ENCODE assay signal across 12 cellular contexts in genomic region chr3:195194559-195195161, GRCh38.
A peak's percentile ranks its signal among the peaks of the same experiment; 100 is the strongest.
DNase-seq lines count a peak whose midpoint lies in the region; ATAC-seq, FAIRE-seq and TF ChIP-seq lines count a peak whose summit lies in the region.
"Had no signal": no experiment of that assay in that cellular context is flagged by ENCODE, and none has a peak within 500 bp of the region (broad histone marks: within the 10 kb centered on the region; RNA-seq: fewer than 3 reads in every experiment).

No MANE protein-coding gene starts in this region.

- H3K4me1 ChIP-seq in HepG2 (ENCODE audit: insufficient read depth, low read length): peaks cover 61% of the 10 kb centered on the region
- H3K4me1 ChIP-seq in right lobe of liver: no peaks in the 10 kb centered on the region
- peaks cover 34% of the 10 kb centered on the region for H3K4me1 ChIP-seq in Panc1 (ENCODE audit: control insufficient read depth, insufficient read depth, low read length)
- H3K4me1 ChIP-seq in endodermal cell (ENCODE audit: control insufficient read depth, insufficient read depth, low read length): no peaks in the 10 kb centered on the region

- H3K9ac ChIP-seq in HepG2 (ENCODE audit: insufficient read depth, low read depth, low read length): no peak overlapping the region
- H3K9ac ChIP-seq in endodermal cell (ENCODE audit: extremely low read depth, low read length, poor library complexity, severe bottlenecking): no peak overlapping the region

- no peak for FAIRE-seq in HepG2 (lab: Jason Lieb, UNC)

- no peaks in the 10 kb centered on the region for H3K27me3 ChIP-seq in HepG2 (ENCODE audit: control insufficient read depth in 1 of 2, insufficient read depth in 2 of 2, low read length in 2 of 2)
- H3K27me3 ChIP-seq in right lobe of liver: no peaks in the 10 kb centered on the region
- no peaks in the 10 kb centered on the region for H3K27me3 ChIP-seq in Panc1 (ENCODE audit: control insufficient read depth, insufficient read depth, low read length)
- H3K27me3 ChIP-seq in endodermal cell (ENCODE audit: control insufficient read depth, insufficient read depth, low read length, poor library complexity, severe bottlenecking): no peaks in the 10 kb centered on the region

- H3K9me3 ChIP-seq in HepG2 (ENCODE audit: low read length): peaks cover 8% of the 10 kb centered on the region
- H3K9me3 ChIP-seq in right lobe of liver: peaks cover 0 to 6% (median 0%) of the 10 kb centered on the region in 4 donors
- H3K9me3 ChIP-seq in Panc1 (ENCODE audit: control insufficient read depth, insufficient read depth, low read depth, low read length): peaks cover 16% of the 10 kb centered on the region
- H3K9me3 ChIP-seq in endodermal cell (ENCODE audit: control insufficient read depth, low read length): peaks cover 22% of the 10 kb centered on the region

- H3K36me3 Mint-ChIP-seq in endodermal cell (ENCODE audit: low read depth): peaks cover 16% of the 10 kb centered on the region

- in situ Hi-C loops in HepG2 (cut with HindIII; ENCODE audit: extremely low pct_ligation_motif_present, low pct_unique_long_range_greater_than_20kb) (no loop called here), Panc1 (cut with HindIII; ENCODE audit: low pct_unique_long_range_greater_than_20kb, low sequenced_read_pairs) (no loop called here)

- peaks cover 12% of the 10 kb centered on the region for H3K79me2 ChIP-seq in HepG2 (ENCODE audit: insufficient read depth, low read length)

- peaks cover 13% of the 10 kb centered on the region for H3K4me1 Mint-ChIP-seq in endodermal cell
- H3K4me1 Mint-ChIP-seq in stimulated activated naive CD8-positive, alpha-beta T cell treated with anti-CD3 and anti-CD28 coated beads, Interleukin-15, amount 100 ng/mL, for 72 hours: peaks cover 30% of the 10 kb centered on the region

- H3K27me3 Mint-ChIP-seq in endodermal cell (ENCODE audit: insufficient read depth): no peaks in the 10 kb centered on the region
- H3K27me3 Mint-ChIP-seq in stimulated activated naive CD8-positive, alpha-beta T cell treated with anti-CD3 and anti-CD28 coated beads, Interleukin-15, amount 100 ng/mL, for 72 hours: no peaks in the 10 kb centered on the region
- H3K27me3 Mint-ChIP-seq: activated B cell treated with CpG ODN at 0.5 μM for 24 hours had no signal

- H3K4me2 ChIP-seq in HepG2 (ENCODE audit: low read depth, low read length): no peak overlapping the region

- no peak for TF ChIP-seq RAD21 in HepG2 (CRISPR knock-in tag; IDR thresholded peaks at IDR 0.05)

- no peak overlapping the region for H3K4me3 Mint-ChIP-seq in endodermal cell
- peak overlapping the region; percentile 56 to 65 for H3K4me3 Mint-ChIP-seq in stimulated activated naive CD8-positive, alpha-beta T cell treated with anti-CD3 and anti-CD28 coated beads, Interleukin-15, amount 100 ng/mL, for 72 hours
- H3K4me3 Mint-ChIP-seq: activated B cell treated with CpG ODN at 0.5 μM for 24 hours had no signal

- no peak for TF ChIP-seq EP300 in HepG2 (IDR thresholded peaks at IDR 0.05; ENCODE audit: low read depth in 2 of 2, low read length in 2 of 2)
- TF ChIP-seq EP300 in HepG2 (CRISPR knock-in tag; IDR thresholded peaks at IDR 0.05; ENCODE audit: borderline replicate concordance): no peak

- WGBS in HepG2 (ENCODE audit: low lambda C conversion rate): 92% methylated on average over 8 of the region's 8 CpGs
- WGBS in right lobe of liver (ENCODE audit: insufficient coverage, low coverage, low lambda C conversion rate, missing lambda C conversion rate): 63% methylated on average over 8 of the region's 8 CpGs
- WGBS in endodermal cell (ENCODE audit: insufficient coverage in 1 of 2, insufficient read length in 1 of 2), 2 experiments: 94 to 97% methylated on average over 6 of the region's 8 CpGs

- POLR2A ChIA-PET in HepG2 (lab: Yijun Ruan, JAX) (no interaction called here), Panc1 (lab: Charles Lee) (no interaction called here)

- peak overlapping the region; percentile 24 for H3K27ac ChIP-seq in HepG2 (ENCODE audit: extremely low read length, insufficient read depth, low read length)
- H3K27ac ChIP-seq in right lobe of liver: no peak overlapping the region
- peak overlapping the region; percentile 75 for H3K27ac ChIP-seq in Panc1 (ENCODE audit: low read length)
- H3K27ac ChIP-seq in endodermal cell (ENCODE audit: low read depth, low read length): peak overlapping the region; percentile 93
- H3K27ac ChIP-seq: HL-60 had no signal

- CTCF ChIA-PET in HepG2 (lab: Yijun Ruan, JAX; ENCODE audit: low intra/inter-chr PET ratio, low total read pairs): no interaction called here
- CTCF ChIA-PET in Panc1 (lab: Charles Lee): no interaction called here

- BruUV-seq in HepG2 (replicated peaks; lab: Mats Ljungman, UMichigan) (no TSS peak), Panc1 (replicated peaks; lab: Mats Ljungman, UMichigan) (no TSS peak)

- no peak overlapping the region for H3K27ac Mint-ChIP-seq in endodermal cell
- H3K27ac Mint-ChIP-seq in stimulated activated naive CD8-positive, alpha-beta T cell treated with anti-CD3 and anti-CD28 coated beads, Interleukin-15, amount 100 ng/mL, for 72 hours: peak overlapping the region in 1 of 2 donors; percentile 98
- H3K27ac Mint-ChIP-seq: activated B cell treated with CpG ODN at 0.5 μM for 24 hours had no signal

- no peak for DNase-seq in HepG2 (ENCODE audit: low spot score)
- DNase-seq in right lobe of liver: no peak
- no peak for DNase-seq in Panc1 (ENCODE audit: low read depth, low spot score)
- DNase-seq in endodermal cell: peak; percentile 3
- no peak for DNase-seq in stimulated activated naive CD8-positive, alpha-beta T cell treated with anti-CD3 and anti-CD28 coated beads, Interleukin-15, amount 100 ng/mL, for 72 hours
- DNase-seq in RKO (ENCODE audit: low spot score): no peak
- no peak for DNase-seq in AG08395 (ENCODE audit: low spot score)
- DNase-seq in NCI-H1048 (lab: John Stamatoyannopoulos, UW): no peak
- DNase-seq: activated B cell treated with CpG ODN at 0.5 μM for 24 hours; NCI-H1694; stimulated activated CD4-positive, alpha-beta T cell treated with anti-CD3 and anti-CD28 coated beads, Interleukin-2, amount 100 ng/mL, for 48 hours had no signal

- H3K36me3 ChIP-seq in HepG2 (replicated peaks in 1 of 2; ENCODE audit: control insufficient read depth in 1 of 2, insufficient read depth in 2 of 2, low read length in 2 of 2) (no peaks in the 10 kb centered on the region; a peak in 1 of 5 replicates), right lobe of liver (no peaks in the 10 kb centered on the region), Panc1 (ENCODE audit: control insufficient read depth, insufficient read depth, low read length) (no peaks in the 10 kb centered on the region), endodermal cell (ENCODE audit: control insufficient read depth, insufficient read depth, low read length) (peaks cover 9% of the 10 kb centered on the region)

- TF ChIP-seq POLR2A in HepG2 (IDR thresholded peaks at IDR 0.05; ENCODE audit: insufficient read depth in 1 of 2, low read depth in 2 of 2, low read length in 2 of 2) (no peak), right lobe of liver (IDR thresholded peaks at IDR 0.05) (no peak)

- H2AFZ ChIP-seq in HepG2 (ENCODE audit: low read length): no peak overlapping the region

- intact Hi-C loops in HepG2 (cut with micrococcal nuclease; ENCODE audit: unreplicated experiment) (no loop called here), right lobe of liver (cut with DNase I) (no loop called here), Panc1 (cut with micrococcal nuclease; ENCODE audit: unreplicated experiment) (no loop called here)

- H3K9me3 Mint-ChIP-seq in endodermal cell: peaks cover 23% of the 10 kb centered on the region
- H3K9me3 Mint-ChIP-seq in stimulated activated naive CD8-positive, alpha-beta T cell treated with anti-CD3 and anti-CD28 coated beads, Interleukin-15, amount 100 ng/mL, for 72 hours: peaks cover 0 to 8% of the 10 kb centered on the region in 2 donors

- no peaks in the 10 kb centered on the region for H4K20me1 ChIP-seq in HepG2 (ENCODE audit: insufficient read depth, low read length)

- no peak overlapping the region for H3K4me3 ChIP-seq in HepG2 (replicated peaks in 1 of 3; ENCODE audit: insufficient read depth in 1 of 3, low read depth in 2 of 3, low read length in 3 of 3)
- H3K4me3 ChIP-seq in right lobe of liver: no peak overlapping the region
- H3K4me3 ChIP-seq in Panc1 (ENCODE audit: low read depth in 2 of 2, low read length in 2 of 2): peak overlapping the region; percentile 25 to 29
- no peak overlapping the region for H3K4me3 ChIP-seq in endodermal cell (ENCODE audit: low read length)

- no peak for TF ChIP-seq CTCF in HepG2 (CRISPR knock-in tag; IDR thresholded peaks at IDR 0.05)
- no peak for TF ChIP-seq CTCF in right lobe of liver (IDR thresholded peaks at IDR 0.05)
- TF ChIP-seq CTCF in Panc1 (IDR thresholded peaks at IDR 0.05): no peak
- TF ChIP-seq CTCF in endodermal cell (conservative IDR thresholded peaks at IDR 0.05): no peak

- no peak for ATAC-seq in HepG2
- no peak for ATAC-seq in right lobe of liver
- no peak for ATAC-seq in Panc1
- ATAC-seq in stimulated activated naive CD8-positive, alpha-beta T cell treated with anti-CD3 and anti-CD28 coated beads, Interleukin-15, amount 100 ng/mL, for 72 hours: peak; percentile 88

TF ChIP-seq in HepG2, 621 proteins besides CTCF, POLR2A, EP300 and RAD21 (continues in another document):
- no peak for TF ChIP-seq BCLAF1 (IDR thresholded peaks at IDR 0.05)
- TF ChIP-seq GLI4 (CRISPR knock-in tag; IDR thresholded peaks at IDR 0.05; ENCODE audit: borderline replicate concordance): no peak

Comparison
In these comparisons a context has a peak if more than half of its experiments do, and no peak if none do; other contexts are left out.
1. H3K27ac ChIP-seq: peak in HepG2 (single experiment), Panc1 (single experiment) and endodermal cell (single experiment); none in right lobe of liver (0 of 3).
2. H3K4me3 ChIP-seq: peak in Panc1 (2 of 2); none in HepG2 (0 of 3), right lobe of liver (0 of 3) and endodermal cell (single experiment).